Comparison of ENCODE assay signal across 9 cellular contexts in genomic region chr6:158086054-158086705, GRCh38.
DNase-seq lines count a peak whose midpoint lies in the region; ATAC-seq, FAIRE-seq and TF ChIP-seq lines count a peak whose summit lies in the region.
"Had no signal": no experiment of that assay in that cellular context is flagged by ENCODE, and none has a peak within 500 bp of the region (broad histone marks: within the 10 kb centered on the region; RNA-seq: fewer than 3 reads in every experiment).

No MANE protein-coding gene starts in this region.

- CTCF ChIA-PET in WTC11 (lab: Charles Lee) = interaction anchor here (0.6 to 2.4 kb wide), 4 partner anchors 14 to 278 kb away, joined by 3 to 8 read pairs (median 3); no protein-coding TSS in a partner anchor

- no peaks in the 10 kb centered on the region for H3K27me3 Mint-ChIP-seq in CD4-positive, CD25-positive, alpha-beta regulatory T cell
- H3K27me3 Mint-ChIP-seq in WTC11 (ENCODE audit: low read depth) = no peaks in the 10 kb centered on the region

- POLR2A ChIA-PET in WTC11 (lab: Charles Lee) = no interaction called here

- no peaks in the 10 kb centered on the region for H3K9me3 ChIP-seq in CD4-positive, CD25-positive, alpha-beta regulatory T cell (ENCODE audit: control insufficient read depth in 2 of 2, low read length in 2 of 2)

- H3K9me3 Mint-ChIP-seq in CD4-positive, CD25-positive, alpha-beta regulatory T cell = no peaks in the 10 kb centered on the region
- no peaks in the 10 kb centered on the region for H3K9me3 Mint-ChIP-seq in WTC11

- H3K36me3 ChIP-seq in CD4-positive, CD25-positive, alpha-beta regulatory T cell (ENCODE audit: control insufficient read depth, insufficient read depth, low read length) = peaks cover 54% of the 10 kb centered on the region
- H3K36me3 ChIP-seq in kidney epithelial cell (ENCODE audit: control insufficient read depth, insufficient read depth, low read length) = peaks cover 2% of the 10 kb centered on the region

- ATAC-seq in CD4-positive, CD25-positive, alpha-beta regulatory T cell (ENCODE audit: low read depth in 2 of 2) = peak; percentile 5 to 37
- ATAC-seq in WTC11 = no peak

- DNase-seq in CD4-positive, CD25-positive, alpha-beta regulatory T cell = peak in 1 of 3 donors; percentile 66
- DNase-seq in HFF-Myc (ENCODE audit: extremely low read depth, low read depth) (peak; percentile 44), RCC 7860 (ENCODE audit: low spot score) (peak; percentile 29), kidney epithelial cell (ENCODE audit: low read depth) (peak; percentile 91), OCI-M1 (lab: John Stamatoyannopoulos, UW) (no peak), erythroblast (lab: John Stamatoyannopoulos, UW) (no peak), globus pallidus (ENCODE audit: low spot score) (no peak), WTC11 (ENCODE audit: low spot score) (no peak)
- DNase-seq: stimulated activated CD4-positive, alpha-beta T cell treated with anti-CD3 and anti-CD28 coated beads, Interleukin-2, amount 100 ng/mL, for 24 hours had no signal

- H3K4me3 ChIP-seq in CD4-positive, CD25-positive, alpha-beta regulatory T cell (ENCODE audit: low read depth, low read length) = no peak overlapping the region
- no peak overlapping the region for H3K4me3 ChIP-seq in HFF-Myc (replicated peaks; ENCODE audit: low read depth, low read length)
- no peak overlapping the region for H3K4me3 ChIP-seq in kidney epithelial cell (ENCODE audit: low read depth, low read length)

- H3K4me3 Mint-ChIP-seq in CD4-positive, CD25-positive, alpha-beta regulatory T cell = no peak overlapping the region
- H3K4me3 Mint-ChIP-seq in WTC11 = no peak overlapping the region

- H3K36me3 Mint-ChIP-seq in CD4-positive, CD25-positive, alpha-beta regulatory T cell = peaks cover 66% of the 10 kb centered on the region
- H3K36me3 Mint-ChIP-seq in WTC11 = peaks cover 27% of the 10 kb centered on the region

- FAIRE-seq in RCC 7860 (lab: Jason Lieb, UNC) = no peak

- TF ChIP-seq CTCF in HFF-Myc (IDR thresholded peaks at IDR 0.05; ENCODE audit: low read depth, low read length, missing control alignments) = no peak
- TF ChIP-seq CTCF in kidney epithelial cell (IDR thresholded peaks at IDR 0.05; ENCODE audit: insufficient read depth, low read length, poor library complexity, severe bottlenecking) = no peak
- TF ChIP-seq CTCF in WTC11 (IDR thresholded peaks at IDR 0.05) = no peak

- H3K4me1 ChIP-seq in CD4-positive, CD25-positive, alpha-beta regulatory T cell (ENCODE audit: control insufficient read depth, insufficient read depth, low read length, poor library complexity, severe bottlenecking) = no peaks in the 10 kb centered on the region

- TF ChIP-seq POLR2A in erythroblast (IDR thresholded peaks at IDR 0.05; ENCODE audit: low read length) = no peak

- no peaks in the 10 kb centered on the region for H3K4me1 Mint-ChIP-seq in CD4-positive, CD25-positive, alpha-beta regulatory T cell
- no peaks in the 10 kb centered on the region for H3K4me1 Mint-ChIP-seq in WTC11

- H3K27ac ChIP-seq in CD4-positive, CD25-positive, alpha-beta regulatory T cell (ENCODE audit: insufficient read depth, low read length, poor library complexity, severe bottlenecking) = no peak overlapping the region

- no peaks in the 10 kb centered on the region for H3K27me3 ChIP-seq in CD4-positive, CD25-positive, alpha-beta regulatory T cell (ENCODE audit: control insufficient read depth, insufficient read depth, low read length)
- H3K27me3 ChIP-seq in kidney epithelial cell (ENCODE audit: control insufficient read depth, insufficient read depth, low read length) = no peaks in the 10 kb centered on the region

- no peak overlapping the region for H3K27ac Mint-ChIP-seq in CD4-positive, CD25-positive, alpha-beta regulatory T cell
- H3K27ac Mint-ChIP-seq in WTC11 = no peak overlapping the region

TF ChIP-seq in WTC11, 78 proteins besides CTCF, POLR2A, EP300 and RAD21:
- no peak for TF ChIP-seq ZNF416 (CRISPR knock-in tag; IDR thresholded peaks at IDR 0.05)
- TF ChIP-seq, protein P1, sequence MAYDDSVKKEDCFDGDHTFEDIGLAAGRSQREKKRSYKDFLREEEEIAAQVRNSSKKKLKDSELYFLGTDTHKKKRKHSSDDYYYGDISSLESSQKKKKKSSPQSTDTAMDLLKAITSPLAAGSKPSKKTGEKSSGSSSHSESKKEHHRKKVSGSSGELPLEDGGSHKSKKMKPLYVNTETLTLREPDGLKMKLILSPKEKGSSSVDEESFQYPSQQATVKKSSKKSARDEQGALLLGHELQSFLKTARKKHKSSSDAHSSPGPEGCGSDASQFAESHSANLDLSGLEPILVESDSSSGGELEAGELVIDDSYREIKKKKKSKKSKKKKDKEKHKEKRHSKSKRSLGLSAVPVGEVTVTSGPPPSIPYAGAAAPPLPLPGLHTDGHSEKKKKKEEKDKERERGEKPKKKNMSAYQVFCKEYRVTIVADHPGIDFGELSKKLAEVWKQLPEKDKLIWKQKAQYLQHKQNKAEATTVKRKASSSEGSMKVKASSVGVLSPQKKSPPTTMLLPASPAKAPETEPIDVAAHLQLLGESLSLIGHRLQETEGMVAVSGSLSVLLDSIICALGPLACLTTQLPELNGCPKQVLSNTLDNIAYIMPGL (CRISPR knock-in tag; IDR thresholded peaks at IDR 0.05) = no peak
- no peak for TF ChIP-seq ZNF232 (CRISPR knock-in tag; IDR thresholded peaks at IDR 0.05)
- no peak for TF ChIP-seq TCF7 (CRISPR knock-in tag; IDR thresholded peaks at IDR 0.05; ENCODE audit: low read depth)
- TF ChIP-seq HMGA2 (CRISPR knock-in tag; IDR thresholded peaks at IDR 0.05) = no peak
- no peak for TF ChIP-seq TEAD1 (CRISPR knock-in tag; IDR thresholded peaks at IDR 0.05)
- TF ChIP-seq, protein P2, sequence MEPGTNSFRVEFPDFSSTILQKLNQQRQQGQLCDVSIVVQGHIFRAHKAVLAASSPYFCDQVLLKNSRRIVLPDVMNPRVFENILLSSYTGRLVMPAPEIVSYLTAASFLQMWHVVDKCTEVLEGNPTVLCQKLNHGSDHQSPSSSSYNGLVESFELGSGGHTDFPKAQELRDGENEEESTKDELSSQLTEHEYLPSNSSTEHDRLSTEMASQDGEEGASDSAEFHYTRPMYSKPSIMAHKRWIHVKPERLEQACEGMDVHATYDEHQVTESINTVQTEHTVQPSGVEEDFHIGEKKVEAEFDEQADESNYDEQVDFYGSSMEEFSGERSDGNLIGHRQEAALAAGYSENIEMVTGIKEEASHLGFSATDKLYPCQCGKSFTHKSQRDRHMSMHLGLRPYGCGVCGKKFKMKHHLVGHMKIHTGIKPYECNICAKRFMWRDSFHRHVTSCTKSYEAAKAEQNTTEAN (CRISPR knock-in tag; IDR thresholded peaks at IDR 0.05) = no peak
- TF ChIP-seq TP53 (CRISPR knock-in tag; IDR thresholded peaks at IDR 0.05) = no peak
- TF ChIP-seq FOXK1 (CRISPR knock-in tag; IDR thresholded peaks at IDR 0.05) = no peak
- no peak for TF ChIP-seq FOXP4 (CRISPR knock-in tag; IDR thresholded peaks at IDR 0.05)
- TF ChIP-seq, protein P3, sequence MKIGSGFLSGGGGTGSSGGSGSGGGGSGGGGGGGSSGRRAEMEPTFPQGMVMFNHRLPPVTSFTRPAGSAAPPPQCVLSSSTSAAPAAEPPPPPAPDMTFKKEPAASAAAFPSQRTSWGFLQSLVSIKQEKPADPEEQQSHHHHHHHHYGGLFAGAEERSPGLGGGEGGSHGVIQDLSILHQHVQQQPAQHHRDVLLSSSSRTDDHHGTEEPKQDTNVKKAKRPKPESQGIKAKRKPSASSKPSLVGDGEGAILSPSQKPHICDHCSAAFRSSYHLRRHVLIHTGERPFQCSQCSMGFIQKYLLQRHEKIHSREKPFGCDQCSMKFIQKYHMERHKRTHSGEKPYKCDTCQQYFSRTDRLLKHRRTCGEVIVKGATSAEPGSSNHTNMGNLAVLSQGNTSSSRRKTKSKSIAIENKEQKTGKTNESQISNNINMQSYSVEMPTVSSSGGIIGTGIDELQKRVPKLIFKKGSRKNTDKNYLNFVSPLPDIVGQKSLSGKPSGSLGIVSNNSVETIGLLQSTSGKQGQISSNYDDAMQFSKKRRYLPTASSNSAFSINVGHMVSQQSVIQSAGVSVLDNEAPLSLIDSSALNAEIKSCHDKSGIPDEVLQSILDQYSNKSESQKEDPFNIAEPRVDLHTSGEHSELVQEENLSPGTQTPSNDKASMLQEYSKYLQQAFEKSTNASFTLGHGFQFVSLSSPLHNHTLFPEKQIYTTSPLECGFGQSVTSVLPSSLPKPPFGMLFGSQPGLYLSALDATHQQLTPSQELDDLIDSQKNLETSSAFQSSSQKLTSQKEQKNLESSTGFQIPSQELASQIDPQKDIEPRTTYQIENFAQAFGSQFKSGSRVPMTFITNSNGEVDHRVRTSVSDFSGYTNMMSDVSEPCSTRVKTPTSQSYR (CRISPR knock-in tag; IDR thresholded peaks at IDR 0.05) = no peak
- no peak for TF ChIP-seq ZNF263 (CRISPR knock-in tag; IDR thresholded peaks at IDR 0.05; ENCODE audit: low read depth)

Comparison
In these comparisons a context has a peak if more than half of its experiments do, and no peak if none do; other contexts are left out.
1. DNase-seq: peak in HFF-Myc (single experiment), RCC 7860 (single experiment) and kidney epithelial cell (single experiment); none in OCI-M1 (single experiment), erythroblast (0 of 2), globus pallidus (single experiment) and WTC11 (single experiment).